29 cellular contexts compared by ENCODE assay signal in the genomic region with DNA sequence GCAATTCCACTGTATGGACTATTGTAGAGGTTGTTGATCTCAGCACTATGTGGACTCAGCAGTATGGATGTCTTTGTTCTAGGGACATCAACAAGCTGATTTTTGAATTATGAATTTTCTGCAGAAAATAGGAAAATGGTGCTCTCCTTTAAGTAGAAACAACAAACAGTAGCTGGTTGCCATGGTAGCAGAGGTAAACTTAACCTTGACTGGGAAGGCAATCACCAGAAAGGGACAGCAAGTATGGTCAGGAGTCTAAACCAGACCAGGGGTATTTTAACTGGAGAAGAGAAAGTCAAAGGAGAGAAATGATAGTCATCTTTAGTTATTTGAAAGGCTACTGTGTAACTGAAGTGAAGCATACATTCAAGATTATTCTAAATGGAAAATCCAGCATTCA. TPM values are rescaled to one million over a fixed set of nuclear protein-coding genes. Genes with fewer than 3 reads are reported as not detected.
DNase-seq lines count a peak whose midpoint lies in the region; ATAC-seq, FAIRE-seq and TF ChIP-seq lines count a peak whose summit lies in the region.
"Had no signal": no experiment of that assay in that cellular context is flagged by ENCODE, and none has a peak within 500 bp of the region (broad histone marks: within the 10 kb centered on the region; RNA-seq: fewer than 3 reads in every experiment).

No MANE protein-coding gene starts in this region.

- H3K4me3 ChIP-seq in endothelial cell of umbilical vein (replicated peaks in 1 of 3; ENCODE audit: insufficient read depth in 1 of 3, low read depth in 1 of 3, low read length in 3 of 3): no peak overlapping the region
- H3K4me3 ChIP-seq: ascending aorta, heart left ventricle, tibial artery had no signal

- TF ChIP-seq CTCF in endothelial cell of umbilical vein (IDR thresholded peaks at IDR 0.05; ENCODE audit: extremely low read depth in 1 of 2, insufficient read depth in 1 of 2, low read depth in 1 of 2, low read length in 2 of 2) (no peak), nephron progenitor cell (IDR thresholded peaks at IDR 0.05) (no peak), natural killer cell (IDR thresholded peaks at IDR 0.05) (no peak), progenitor cell of endocrine pancreas (IDR thresholded peaks at IDR 0.05; ENCODE audit: unreplicated experiment) (no peak)

- peaks cover 0 to 2% of the 10 kb centered on the region in 2 experiments for H3K36me3 ChIP-seq in endothelial cell of umbilical vein (ENCODE audit: control insufficient read depth in 2 of 2, extremely low read depth in 1 of 2, insufficient read depth in 2 of 2, low read length in 2 of 2)
- H3K36me3 ChIP-seq: ascending aorta, heart left ventricle, tibial artery had no signal

- H3K4me3 Mint-ChIP-seq in nephron progenitor cell (peak overlapping the region; percentile 46), natural killer cell (no peak overlapping the region), progenitor cell of endocrine pancreas (ENCODE audit: low read depth) (no peak overlapping the region)
- H3K4me3 Mint-ChIP-seq: activated CD8-positive, alpha-beta T cell treated with anti-CD3 and anti-CD28 coated beads for 36 hours; activated naive CD8-positive, alpha-beta T cell treated with anti-CD3 and anti-CD28 coated beads for 36 hours; B cell; CD8-positive, alpha-beta memory T cell; IgD-negative memory B cell; stimulated activated naive CD8-positive, alpha-beta T cell treated with anti-CD3 and anti-CD28 coated beads, Interleukin-15, amount 100 ng/mL, for 72 hours had no signal

- H3K27ac ChIP-seq in endothelial cell of umbilical vein (ENCODE audit: insufficient read depth, low read depth, low read length): no peak overlapping the region
- H3K27ac ChIP-seq: ascending aorta, RWPE1, tibial artery had no signal

- peaks cover 40% of the 10 kb centered on the region for H3K4me1 ChIP-seq in endothelial cell of umbilical vein (ENCODE audit: control insufficient read depth, extremely low read depth, insufficient read depth, low read length)

- no peaks in the 10 kb centered on the region for H4K20me1 ChIP-seq in endothelial cell of umbilical vein (replicated peaks; ENCODE audit: control insufficient read depth, extremely low read depth, insufficient read depth, low read length)

- peaks cover 27% of the 10 kb centered on the region for H3K36me3 Mint-ChIP-seq in nephron progenitor cell (ENCODE audit: low read depth)
- H3K36me3 Mint-ChIP-seq in natural killer cell: no peaks in the 10 kb centered on the region
- H3K36me3 Mint-ChIP-seq in progenitor cell of endocrine pancreas (ENCODE audit: insufficient read depth): peaks cover 2% of the 10 kb centered on the region
- H3K36me3 Mint-ChIP-seq: activated naive CD8-positive, alpha-beta T cell treated with anti-CD3 and anti-CD28 coated beads for 36 hours; CD8-positive, alpha-beta memory T cell had no signal

- CTCF ChIA-PET in endothelial cell of umbilical vein (lab: Charles Lee): no interaction called here

- H2AFZ ChIP-seq in endothelial cell of umbilical vein (ENCODE audit: low read depth, low read length): no peak overlapping the region

- intact Hi-C loops in endothelial cell of umbilical vein (cut with micrococcal nuclease): no loop called here
- intact Hi-C loops in natural killer cell (cut with micrococcal nuclease): no loop called here

- H3K27ac Mint-ChIP-seq in nephron progenitor cell (peak overlapping the region; percentile 50), natural killer cell (no peak overlapping the region), progenitor cell of endocrine pancreas (no peak overlapping the region)
- H3K27ac Mint-ChIP-seq: activated CD8-positive, alpha-beta T cell treated with anti-CD3 and anti-CD28 coated beads for 36 hours; activated naive CD8-positive, alpha-beta T cell treated with anti-CD3 and anti-CD28 coated beads for 36 hours; B cell; IgD-negative memory B cell; stimulated activated naive CD8-positive, alpha-beta T cell treated with anti-CD3 and anti-CD28 coated beads, Interleukin-15, amount 100 ng/mL, for 72 hours had no signal

- no peak overlapping the region for H3K4me2 ChIP-seq in endothelial cell of umbilical vein (ENCODE audit: insufficient read depth, low read length)

- DNase-seq in amniotic epithelial cell (ENCODE audit: low read depth): peak; percentile 41
- peak; percentile 66 for DNase-seq in endothelial cell of umbilical vein (ENCODE audit: low read depth, low spot score)
- no peak for DNase-seq in nephron progenitor cell
- DNase-seq in natural killer cell: no peak
- DNase-seq in progenitor cell of endocrine pancreas (ENCODE audit: low spot score, unreplicated experiment): no peak
- DNase-seq in NCI-H1092 (lab: John Stamatoyannopoulos, UW): no peak
- DNase-seq in HTR-8/SVneo (ENCODE audit: insufficient read length, low spot score): no peak
- DNase-seq: activated CD8-positive, alpha-beta T cell treated with anti-CD3 and anti-CD28 coated beads for 36 hours; activated naive CD8-positive, alpha-beta T cell treated with anti-CD3 and anti-CD28 coated beads for 36 hours; activated T-cell treated with anti-CD3 and anti-CD28 coated beads for 4 hours; CD8-positive, alpha-beta memory T cell; cerebellar nuclear complex; effector CD8-positive, alpha-beta T cell; erythroblast; heart left ventricle; NCI-H1105; NCI-H187 treated with DMSO at 0.1 percent for 48 hours; NCI-H526; nucleus accumbens; stimulated activated naive CD8-positive, alpha-beta T cell treated with anti-CD3 and anti-CD28 coated beads, Interleukin-15, amount 100 ng/mL, for 72 hours; T-helper 1 cell; tibial artery had no signal

- peaks cover 75% of the 10 kb centered on the region for H3K79me2 ChIP-seq in endothelial cell of umbilical vein (ENCODE audit: control insufficient read depth, insufficient read depth, low read length)

- no peak for TF ChIP-seq POLR2A in endothelial cell of umbilical vein (IDR thresholded peaks at IDR 0.05; ENCODE audit: low read depth, low read length)

- no peaks in the 10 kb centered on the region for H3K9me3 ChIP-seq in endothelial cell of umbilical vein (replicated peaks; ENCODE audit: control insufficient read depth, insufficient read depth, low read length)
- H3K9me3 ChIP-seq: ascending aorta, heart left ventricle, tibial artery had no signal

- H3K27me3 Mint-ChIP-seq in nephron progenitor cell (ENCODE audit: low read depth, poor library complexity) (peaks cover 4% of the 10 kb centered on the region), natural killer cell (ENCODE audit: low read depth in 2 of 2) (no peaks in the 10 kb centered on the region), progenitor cell of endocrine pancreas (no peaks in the 10 kb centered on the region)
- H3K27me3 Mint-ChIP-seq: activated CD8-positive, alpha-beta T cell treated with anti-CD3 and anti-CD28 coated beads for 36 hours; CD8-positive, alpha-beta memory T cell; stimulated activated naive CD8-positive, alpha-beta T cell treated with anti-CD3 and anti-CD28 coated beads, Interleukin-15, amount 100 ng/mL, for 72 hours had no signal

- FAIRE-seq in G401.6 (lab: Jason Lieb, UNC): peak; percentile 56
- FAIRE-seq in endothelial cell of umbilical vein (lab: Jason Lieb, UNC): no peak
- FAIRE-seq in HTR-8/SVneo (lab: Jason Lieb, UNC): no peak
- FAIRE-seq: TTC549 had no signal

- H3K4me1 Mint-ChIP-seq in nephron progenitor cell (peaks cover 55% of the 10 kb centered on the region), natural killer cell (no peaks in the 10 kb centered on the region), progenitor cell of endocrine pancreas (ENCODE audit: low read depth) (peaks cover 34% of the 10 kb centered on the region)
- H3K4me1 Mint-ChIP-seq: activated naive CD8-positive, alpha-beta T cell treated with anti-CD3 and anti-CD28 coated beads for 36 hours; B cell; CD8-positive, alpha-beta memory T cell; stimulated activated naive CD8-positive, alpha-beta T cell treated with anti-CD3 and anti-CD28 coated beads, Interleukin-15, amount 100 ng/mL, for 72 hours had no signal

- POLR2A ChIA-PET in endothelial cell of umbilical vein (lab: Charles Lee): interaction anchor here (0.5 kb wide), 1 partner anchor 22 kb away, joined by 4 read pairs; no protein-coding TSS in a partner anchor

- ATAC-seq in natural killer cell: no peak
- ATAC-seq: activated CD4-positive, CD25-positive, alpha-beta regulatory T cell treated with anti-CD3 and anti-CD28 coated beads, Interleukin-2, amount 50 U/mL, for 24 hours; activated CD8-positive, alpha-beta T cell treated with anti-CD3 and anti-CD28 coated beads for 36 hours; heart left ventricle; stimulated activated naive CD8-positive, alpha-beta T cell treated with anti-CD3 and anti-CD28 coated beads, Interleukin-15, amount 100 ng/mL, for 72 hours had no signal

- BruUV-seq in endothelial cell of umbilical vein (replicated peaks; lab: Mats Ljungman, UMichigan): no TSS peak

- H3K27me3 ChIP-seq in endothelial cell of umbilical vein (ENCODE audit: control insufficient read depth in 2 of 2, insufficient read depth in 2 of 2, low read length in 2 of 2): no peaks in the 10 kb centered on the region
- H3K27me3 ChIP-seq: ascending aorta, heart left ventricle, tibial artery had no signal

- dilution Hi-C loops in endothelial cell of umbilical vein (cut with MboI; ENCODE audit: extremely low pct_ligation_motif_present, low sequenced_read_pairs): no loop called here

- H3K9me3 Mint-ChIP-seq in nephron progenitor cell: no peaks in the 10 kb centered on the region
- peaks cover 0 to 2% of the 10 kb centered on the region in 2 donors for H3K9me3 Mint-ChIP-seq in natural killer cell
- H3K9me3 Mint-ChIP-seq in progenitor cell of endocrine pancreas (ENCODE audit: low read depth): no peaks in the 10 kb centered on the region
- H3K9me3 Mint-ChIP-seq: activated CD8-positive, alpha-beta T cell treated with anti-CD3 and anti-CD28 coated beads for 36 hours; activated naive CD8-positive, alpha-beta T cell treated with anti-CD3 and anti-CD28 coated beads for 36 hours; stimulated activated naive CD8-positive, alpha-beta T cell treated with anti-CD3 and anti-CD28 coated beads, Interleukin-15, amount 100 ng/mL, for 72 hours had no signal

- H3K9me1 ChIP-seq in endothelial cell of umbilical vein (replicated peaks; ENCODE audit: control insufficient read depth, extremely low read depth, insufficient read depth, low read length): no peaks in the 10 kb centered on the region

- no peak overlapping the region for H3K9ac ChIP-seq in endothelial cell of umbilical vein (replicated peaks; ENCODE audit: extremely low read depth, insufficient read depth, low read length)

RNA-seq across cellular contexts. Expression of gene WLS, which starts 22.3 kb away (rescaled TPM):
- 163 and 199 TPM in 2 replicates for total RNA-seq in endothelial cell of umbilical vein
- polyA plus RNA-seq in endothelial cell of umbilical vein: 121 and 122 TPM in 2 replicates
- 113 and 126 TPM in 2 replicates for polyA plus RNA-seq in endothelial cell of umbilical vein (2011; cell fraction: cytosol; rRNA removed)
- polyA plus RNA-seq in endothelial cell of umbilical vein (2011; cell fraction: nucleus; rRNA removed): 190 and 208 TPM in 2 replicates
- polyA plus RNA-seq in endothelial cell of umbilical vein (2012): 109 and 154 TPM in 2 replicates
- 342 and 361 TPM in 2 replicates for polyA minus RNA-seq in endothelial cell of umbilical vein
- 20.7 TPM for polyA minus RNA-seq in endothelial cell of umbilical vein (2011; cell fraction: cytosol; rRNA and poly(A)+ RNA removed)
- 274 and 359 TPM in 2 replicates for polyA minus RNA-seq in endothelial cell of umbilical vein (2011; cell fraction: nucleus; rRNA and poly(A)+ RNA removed)
- 1 to 10 TPM in 1 of 3 donors, under 1 TPM in 1, not detected in 1; 0.75 to 1.4 TPM for total RNA-seq in natural killer cell
- total RNA-seq in progenitor cell of endocrine pancreas: 123 and 140 TPM in 2 replicates
- total RNA-seq: activated CD8-positive, alpha-beta T cell treated with anti-CD3 and anti-CD28 coated beads for 36 hours; activated naive CD8-positive, alpha-beta T cell treated with anti-CD3 and anti-CD28 coated beads for 36 hours; B cell; CD8-positive, alpha-beta memory T cell had no signal
- polyA plus RNA-seq: CD8-positive, alpha-beta memory T cell; IgD-negative memory B cell had no signal

Comparison
In these comparisons a context has a peak if more than half of its experiments do, and no peak if none do; other contexts are left out.
1. DNase-seq: peak in amniotic epithelial cell (single experiment) and endothelial cell of umbilical vein (single experiment); none in nephron progenitor cell (single experiment), natural killer cell (single experiment), progenitor cell of endocrine pancreas (single experiment), NCI-H1092 (single experiment) and HTR-8/SVneo (single experiment).
2. RNA of gene WLS, which starts 22.3 kb away (total RNA-seq): 163 to 199 TPM in endothelial cell of umbilical vein and 123 to 140 TPM in progenitor cell of endocrine pancreas; 0.75 to 1.4 TPM in natural killer cell; every median in the first group is over 10 times any median in the second.